ENCODE assay signal across 1 cellular context in genomic region chr2:202032841-202033316, GRCh38.
TF ChIP-seq lines count a peak whose summit lies in the region.

No MANE protein-coding gene starts in this region.

TF ChIP-seq in HepG2, 621 proteins besides CTCF, POLR2A, EP300 and RAD21 (continued from another document and continues in another):
- TF ChIP-seq SNAPC4 (CRISPR knock-in tag; IDR thresholded peaks at IDR 0.05) (no peak), KDM2A (CRISPR knock-in tag; IDR thresholded peaks at IDR 0.05; ENCODE audit: borderline replicate concordance, low read depth) (no peak), RNF2 (conservative IDR thresholded peaks at IDR 0.05; ENCODE audit: low read depth) (peak; percentile 27; the same call in 1 of the 2 replicates), KLF6 (CRISPR knock-in tag; IDR thresholded peaks at IDR 0.05) (no peak), HNF1A (IDR thresholded peaks at IDR 0.05; ENCODE audit: low read depth) (no peak), HNF1A (CRISPR knock-in tag; IDR thresholded peaks at IDR 0.05; ENCODE audit: borderline replicate concordance) (no peak), BRF2 (CRISPR knock-in tag; IDR thresholded peaks at IDR 0.05) (no peak), ZNF704 (CRISPR knock-in tag; IDR thresholded peaks at IDR 0.05; ENCODE audit: borderline replicate concordance) (0 out of 2 replicates have a peak, but pooled peaks have one; percentile 43), SMAD9 (CRISPR knock-in tag; IDR thresholded peaks at IDR 0.05) (no peak), MED13 (CRISPR knock-in tag; IDR thresholded peaks at IDR 0.05) (0 out of 2 replicates have a peak, but pooled peaks have one; percentile 32), MYNN (CRISPR knock-in tag; IDR thresholded peaks at IDR 0.05; ENCODE audit: low read depth) (no peak), MYPOP (CRISPR knock-in tag; IDR thresholded peaks at IDR 0.05) (no peak), NR2F6 (IDR thresholded peaks at IDR 0.05) (no peak), NR2F6 (CRISPR knock-in tag; IDR thresholded peaks at IDR 0.05) (no peak), ZNF230 (CRISPR knock-in tag; IDR thresholded peaks at IDR 0.05) (no peak), ZNF790 (CRISPR knock-in tag; IDR thresholded peaks at IDR 0.05; ENCODE audit: borderline replicate concordance) (no peak), DPF2 (CRISPR knock-in tag; IDR thresholded peaks at IDR 0.05; ENCODE audit: borderline replicate concordance, low read depth) (no peak), SIX4 (CRISPR knock-in tag; IDR thresholded peaks at IDR 0.05) (no peak), ZNF33A (CRISPR knock-in tag; IDR thresholded peaks at IDR 0.05; ENCODE audit: borderline replicate concordance) (no peak), FOXK1 (CRISPR knock-in tag; IDR thresholded peaks at IDR 0.05; ENCODE audit: borderline replicate concordance, low read depth) (no peak), ZNF430 (CRISPR knock-in tag; IDR thresholded peaks at IDR 0.05) (no peak), ZNF281 (CRISPR knock-in tag; IDR thresholded peaks at IDR 0.05; ENCODE audit: borderline replicate concordance) (no peak), ATF6 (CRISPR knock-in tag; conservative IDR thresholded peaks at IDR 0.05) (no peak), NFAT5 (CRISPR knock-in tag; IDR thresholded peaks at IDR 0.05) (no peak), ONECUT2 (CRISPR knock-in tag; IDR thresholded peaks at IDR 0.05) (no peak), HOXA5 (CRISPR knock-in tag; IDR thresholded peaks at IDR 0.05) (peak; percentile 66), SALL1 (CRISPR knock-in tag; IDR thresholded peaks at IDR 0.05) (no peak), ETV5 (CRISPR knock-in tag; IDR thresholded peaks at IDR 0.05; ENCODE audit: borderline replicate concordance) (0 out of 2 replicates have a peak, but pooled peaks have one; percentile 13), HNF1B (CRISPR knock-in tag; IDR thresholded peaks at IDR 0.05) (no peak), NBN (conservative IDR thresholded peaks at IDR 0.05) (no peak), KDM5B (CRISPR knock-in tag; IDR thresholded peaks at IDR 0.05; ENCODE audit: borderline replicate concordance) (peak; percentile 23; the same call in 1 of the 2 replicates)
